In genomic region chr19:21474671-21475181, GRCh38 we compare ENCODE assay signal across 8 cellular contexts. TPM values are rescaled to one million over a fixed set of nuclear protein-coding genes. Genes with fewer than 3 reads are reported as not detected.
DNase-seq lines count a peak whose midpoint lies in the region; ATAC-seq and TF ChIP-seq lines count a peak whose summit lies in the region.

No MANE protein-coding gene starts in this region.

- TF ChIP-seq CTCF in endodermal cell (conservative IDR thresholded peaks at IDR 0.05), result peak; percentile 19

- CTCF ChIA-PET in activated CD8-positive, alpha-beta memory T cell treated with anti-CD3 and anti-CD28 coated beads, Interleukin-2, amount 10 ng/mL, durations not matched to agents 7 days and 5 days (lab: Charles Lee), result no interaction called here

- WGBS in endodermal cell (ENCODE audit: insufficient coverage in 1 of 2, insufficient read length in 1 of 2), 2 experiments, result 34 to 65% methylated on average over 25 to 37 of the region's 37 CpGs

- H3K36me3 ChIP-seq in HUES6 (ENCODE audit: control insufficient read depth, insufficient read depth, low read length), result no peaks in the 10 kb centered on the region
- H3K36me3 ChIP-seq in endodermal cell (ENCODE audit: control insufficient read depth, insufficient read depth, low read length), result no peaks in the 10 kb centered on the region

- H3K9me3 ChIP-seq in HUES6 (ENCODE audit: control insufficient read depth, insufficient read depth, low read depth, low read length), result peaks cover 3% of the 10 kb centered on the region; the same call in 1 of the 2 replicates
- no peaks in the 10 kb centered on the region for H3K9me3 ChIP-seq in endodermal cell (ENCODE audit: control insufficient read depth, low read length)

- H3K27me3 Mint-ChIP-seq in activated CD8-positive, alpha-beta memory T cell treated with anti-CD3 and anti-CD28 coated beads, Interleukin-2, amount 10 ng/mL, durations not matched to agents 7 days and 5 days, result no peaks in the 10 kb centered on the region
- H3K27me3 Mint-ChIP-seq in endodermal cell (ENCODE audit: insufficient read depth), result peaks cover 8% of the 10 kb centered on the region

- H3K4me3 Mint-ChIP-seq in activated CD8-positive, alpha-beta memory T cell treated with anti-CD3 and anti-CD28 coated beads, Interleukin-2, amount 10 ng/mL, durations not matched to agents 7 days and 5 days, result peak overlapping the region; percentile 69
- peak overlapping the region; percentile 80 for H3K4me3 Mint-ChIP-seq in endodermal cell

- H3K4me3 ChIP-seq in HUES6 (ENCODE audit: low read depth, low read length) (peak overlapping the region; percentile 78), endodermal cell (ENCODE audit: low read length) (peak overlapping the region; percentile 73)

- H3K4me1 ChIP-seq in HUES6 (ENCODE audit: control insufficient read depth, insufficient read depth, low read length) (no peaks in the 10 kb centered on the region), endodermal cell (ENCODE audit: control insufficient read depth, insufficient read depth, low read length) (no peaks in the 10 kb centered on the region)

- peaks cover 2% of the 10 kb centered on the region for H3K36me3 Mint-ChIP-seq in activated CD8-positive, alpha-beta memory T cell treated with anti-CD3 and anti-CD28 coated beads, Interleukin-2, amount 10 ng/mL, durations not matched to agents 7 days and 5 days
- H3K36me3 Mint-ChIP-seq in endodermal cell (ENCODE audit: low read depth), result no peaks in the 10 kb centered on the region

- DNase-seq in CD1c-positive myeloid dendritic cell (ENCODE audit: extremely low spot score), result peak; percentile 89
- peak; percentile 77 for DNase-seq in activated CD8-positive, alpha-beta memory T cell treated with anti-CD3 and anti-CD28 coated beads, Interleukin-2, amount 10 ng/mL, durations not matched to agents 7 days and 5 days
- DNase-seq in endodermal cell, result peak; percentile 98
- DNase-seq in midbrain (lab: John Stamatoyannopoulos, UW), result peak; percentile 84
- peak; percentile 61 for DNase-seq in stimulated activated CD8-positive, alpha-beta memory T cell treated with anti-CD3 and anti-CD28 coated beads, Interleukin-12 subunit alpha, Interleukin-12 subunit beta, amount 100 ng/mL, for 1 hour (ENCODE audit: low read depth)

- H3K9me3 Mint-ChIP-seq in activated CD8-positive, alpha-beta memory T cell treated with anti-CD3 and anti-CD28 coated beads, Interleukin-2, amount 10 ng/mL, durations not matched to agents 7 days and 5 days (ENCODE audit: low read depth), result peaks cover 5% of the 10 kb centered on the region
- no peaks in the 10 kb centered on the region for H3K9me3 Mint-ChIP-seq in endodermal cell

- H3K9ac ChIP-seq in HUES6 (ENCODE audit: low read length) (peak overlapping the region; percentile 81), endodermal cell (ENCODE audit: extremely low read depth, low read length, poor library complexity, severe bottlenecking) (peak overlapping the region; percentile 64)

- H3K27ac Mint-ChIP-seq in activated CD8-positive, alpha-beta memory T cell treated with anti-CD3 and anti-CD28 coated beads, Interleukin-2, amount 10 ng/mL, durations not matched to agents 7 days and 5 days, result no peak overlapping the region
- peak overlapping the region; percentile 99 for H3K27ac Mint-ChIP-seq in endodermal cell

- peak overlapping the region; percentile 92; the same call in 1 of the 2 replicates for H3K27ac ChIP-seq in HUES6 (ENCODE audit: low read depth, low read length)
- peak overlapping the region; percentile 93 for H3K27ac ChIP-seq in endodermal cell (ENCODE audit: low read depth, low read length)

- H3K4me1 Mint-ChIP-seq in activated CD8-positive, alpha-beta memory T cell treated with anti-CD3 and anti-CD28 coated beads, Interleukin-2, amount 10 ng/mL, durations not matched to agents 7 days and 5 days, result peaks cover 1% of the 10 kb centered on the region
- H3K4me1 Mint-ChIP-seq in endodermal cell, result peaks cover 3% of the 10 kb centered on the region

- ATAC-seq in activated CD8-positive, alpha-beta memory T cell treated with anti-CD3 and anti-CD28 coated beads, Interleukin-2, amount 10 ng/mL, durations not matched to agents 7 days and 5 days, result peak; percentile 99
- ATAC-seq in HG02798 (IDR thresholded peaks at IDR 0.05; ENCODE audit: poor library complexity, unreplicated experiment) (no peak), HG02852 (IDR thresholded peaks at IDR 0.05; ENCODE audit: unreplicated experiment) (no peak)

- H3K27me3 ChIP-seq in HUES6 (ENCODE audit: control insufficient read depth, insufficient read depth, low read length) (no peaks in the 10 kb centered on the region), endodermal cell (ENCODE audit: control insufficient read depth, insufficient read depth, low read length, poor library complexity, severe bottlenecking) (no peaks in the 10 kb centered on the region)

RNA-seq across cellular contexts. Expression of gene ZNF429, which starts 30.7 kb away (rescaled TPM):
- 10 to 100 TPM in 1 of 2 experiments, 1 to 10 TPM in 1; 6.7 to 10.4 TPM for total RNA-seq in activated CD8-positive, alpha-beta memory T cell treated with anti-CD3 and anti-CD28 coated beads, Interleukin-2, amount 10 ng/mL, durations not matched to agents 7 days and 5 days
- total RNA-seq in endodermal cell, result 10 to 100 TPM; 14.3 to 23.2 TPM
- polyA plus RNA-seq in endodermal cell (2013, experiment 1 of 2), result 10.2 TPM
- polyA plus RNA-seq in endodermal cell (2013, experiment 2 of 2), result 10.3 TPM
